ENCODE assay signal across 8 cellular contexts in genomic region chr19:48456864-48457263, GRCh38. TPM values are rescaled to one million over a fixed set of nuclear protein-coding genes. Genes with fewer than 3 reads are reported as not detected.
"Had no signal": no experiment of that assay in that cellular context is flagged by ENCODE, and none has a peak within 500 bp of the region (broad histone marks: within the 10 kb centered on the region; RNA-seq: fewer than 3 reads in every experiment).

No MANE protein-coding gene starts in this region.

- H3K27me3 Mint-ChIP-seq: IgD-negative memory B cell had no signal

- H3K4me3 Mint-ChIP-seq: IgD-negative memory B cell had no signal

- ATAC-seq: HCT116 had no signal

- H3K9me3 ChIP-seq: HAP-1 had no signal

- H3K4me3 ChIP-seq: GM23248, HAP-1 had no signal

- H3K27ac ChIP-seq: GM23248 had no signal

- DNase-seq: GM23248, GOT3, H7 had no signal

- H2AFZ ChIP-seq: GM23248 had no signal

- H3K9ac ChIP-seq: GM23248 had no signal

- FAIRE-seq: HTR-8/SVneo had no signal

- H3K9me3 Mint-ChIP-seq: IgD-negative memory B cell had no signal

RNA-seq across cellular contexts. Expression of gene LMTK3, which starts 54.8 kb away (rescaled TPM):
- total RNA-seq: H4 had no signal
- polyA plus RNA-seq: GM23248, IgD-negative memory B cell had no signal
